ENCODE assay signal across 8 cellular contexts in the genomic region with DNA sequence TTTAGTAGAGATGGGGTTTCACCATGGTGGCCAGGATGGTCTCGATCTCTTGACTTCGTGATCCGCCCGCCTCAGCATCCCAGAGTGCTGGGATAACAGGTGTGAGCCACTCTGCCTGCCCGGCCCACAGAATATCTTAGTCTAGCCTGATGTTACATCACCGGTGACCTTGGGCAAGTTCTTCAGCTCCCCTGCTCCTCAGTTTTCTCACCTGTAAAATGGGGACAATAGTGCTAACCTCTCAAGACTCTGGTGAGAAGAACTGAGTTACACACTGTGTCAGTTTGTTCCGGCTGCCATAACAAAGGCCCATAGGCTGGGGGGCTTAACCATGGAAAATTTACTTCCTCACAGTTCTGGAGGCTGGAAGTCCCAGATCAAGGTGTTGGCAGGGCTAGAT.
"Had no signal": no experiment of that assay in that cellular context is flagged by ENCODE, and none has a peak within 500 bp of the region (broad histone marks: within the 10 kb centered on the region; RNA-seq: fewer than 3 reads in every experiment).

No MANE protein-coding gene starts in this region.

- H3K4me1 Mint-ChIP-seq: GM23338, H9 had no signal

- FAIRE-seq: H1, H54 had no signal

- H3K27ac Mint-ChIP-seq: GM23338 had no signal

- H3K4me2 ChIP-seq: GM23338 had no signal

- ATAC-seq: GM23338 had no signal

- H3K27ac ChIP-seq: HL-60 had no signal

- H3K4me3 Mint-ChIP-seq: GM23338, H9 had no signal

- H3K4me3 ChIP-seq: GM23338 had no signal

- H3K9me3 Mint-ChIP-seq: GM23338, H9 had no signal

- DNase-seq: H9, HCEC 1CT, IMR-90, KBM-7 had no signal
